Comparison of ENCODE assay signal across 39 cellular contexts in genomic region chr5:119680080-119680479, GRCh38. TPM values are rescaled to one million over a fixed set of nuclear protein-coding genes. Genes with fewer than 3 reads are reported as not detected.
"Had no signal": no experiment of that assay in that cellular context is flagged by ENCODE, and none has a peak within 500 bp of the region (broad histone marks: within the 10 kb centered on the region; RNA-seq: fewer than 3 reads in every experiment).

No MANE protein-coding gene starts in this region.

- DNase-seq: Karpas-422, Kasumi-1, KBM-7, KG1, MG63, MM.1S, MV-4-11, NCI-H1048, NCI-H1092, NCI-H1092 treated with DMSO at 0.1 percent for 48 hours, NCI-H1105, NCI-H1105 treated with DMSO at 0.1 percent for 48 hours, NCI-H1417, NCI-H1417 treated with DMSO at 0.1 percent for 48 hours, NCI-H1436, NCI-H1436 treated with DMSO at 0.1 percent for 48 hours, NCI-H146, NCI-H1694, NCI-H1694 treated with DMSO at 0.1 percent for 48 hours, NCI-H187, NCI-H187 treated with DMSO at 0.1 percent for 48 hours, NCI-H1930, NCI-H2029, NCI-H2029 treated with DMSO at 0.1 percent for 48 hours, NCI-H2081, NCI-H2081 treated with DMSO at 0.1 percent for 48 hours, NCI-H2107, NCI-H2171, NCI-H2171 treated with DMSO at 0.1 percent for 48 hours, NCI-H2227 treated with DMSO at 0.1 percent for 48 hours, NCI-H226, NCI-H345, NCI-H446, NCI-H446 treated with DMSO at 0.1 percent for 48 hours had no signal

- H3K27me3 ChIP-seq: MG63 had no signal

- H3K4me2 ChIP-seq: KMS-11 had no signal

- H3K27ac ChIP-seq: KMS-11 had no signal

- H3K4me3 ChIP-seq: MG63 had no signal

- H3K36me3 ChIP-seq: MG63 had no signal

- H3K9ac ChIP-seq: KMS-11 had no signal

- H3K9me3 ChIP-seq: MG63 had no signal

RNA-seq across cellular contexts. Expression of gene FAM170A, which starts 50.7 kb away (rescaled TPM):
- total RNA-seq: LHCN-M2, M059J, MCF 10A, NCI-H460 had no signal
